ENCODE assay signal across 1 cellular context in the genomic region with DNA sequence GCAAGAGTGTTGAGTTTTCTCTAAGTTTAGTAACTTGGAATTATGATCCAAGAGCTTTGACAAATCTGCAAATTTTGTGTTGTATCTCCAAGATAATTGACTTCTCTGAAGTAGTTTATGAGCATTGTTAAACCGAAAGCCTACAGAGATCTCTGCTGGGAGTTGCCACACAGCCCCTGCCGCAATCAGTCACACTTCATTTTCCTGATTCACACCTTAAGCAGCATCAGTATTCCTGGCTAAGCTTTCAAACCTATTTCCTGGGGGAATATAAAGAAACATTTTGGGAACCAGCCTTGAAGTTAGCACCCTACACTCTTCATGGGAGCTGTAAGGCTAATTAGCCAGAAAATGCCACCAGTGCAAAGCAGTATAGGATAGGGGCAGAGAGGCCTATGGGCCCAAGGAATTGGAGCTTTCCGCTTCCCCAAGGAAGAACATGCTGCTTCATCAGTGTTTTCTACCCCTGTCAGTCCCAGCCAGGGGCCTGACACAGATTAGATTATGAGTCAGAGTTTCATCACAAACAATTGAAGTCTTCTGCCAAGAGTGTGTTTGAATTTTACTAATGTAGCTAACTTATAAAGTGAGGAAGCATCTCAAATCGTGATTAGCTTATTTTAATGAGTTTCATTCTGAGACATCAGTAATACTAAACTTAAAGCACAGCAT.
TF ChIP-seq lines count a peak whose summit lies in the region.

No MANE protein-coding gene starts in this region.

TF ChIP-seq in IMR-90, 13 proteins besides CTCF, POLR2A, EP300 and RAD21:
- TF ChIP-seq CEBPB (IDR thresholded peaks at IDR 0.05; ENCODE audit: low read depth, low read length) (0 out of 2 replicates have a peak, but pooled peaks have one; percentile 19), SMC3 (IDR thresholded peaks at IDR 0.05; ENCODE audit: low read depth, low read length) (no peak), NFE2L2 (IDR thresholded peaks at IDR 0.05; ENCODE audit: low read depth, low read length) (no peak)
- TF ChIP-seq, protein P1, sequence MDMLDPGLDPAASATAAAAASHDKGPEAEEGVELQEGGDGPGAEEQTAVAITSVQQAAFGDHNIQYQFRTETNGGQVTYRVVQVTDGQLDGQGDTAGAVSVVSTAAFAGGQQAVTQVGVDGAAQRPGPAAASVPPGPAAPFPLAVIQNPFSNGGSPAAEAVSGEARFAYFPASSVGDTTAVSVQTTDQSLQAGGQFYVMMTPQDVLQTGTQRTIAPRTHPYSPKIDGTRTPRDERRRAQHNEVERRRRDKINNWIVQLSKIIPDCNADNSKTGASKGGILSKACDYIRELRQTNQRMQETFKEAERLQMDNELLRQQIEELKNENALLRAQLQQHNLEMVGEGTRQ (IDR thresholded peaks at IDR 0.05; ENCODE audit: low read depth, low read length), result no peak
